ENCODE assay signal across 30 cellular contexts in the genomic region with DNA sequence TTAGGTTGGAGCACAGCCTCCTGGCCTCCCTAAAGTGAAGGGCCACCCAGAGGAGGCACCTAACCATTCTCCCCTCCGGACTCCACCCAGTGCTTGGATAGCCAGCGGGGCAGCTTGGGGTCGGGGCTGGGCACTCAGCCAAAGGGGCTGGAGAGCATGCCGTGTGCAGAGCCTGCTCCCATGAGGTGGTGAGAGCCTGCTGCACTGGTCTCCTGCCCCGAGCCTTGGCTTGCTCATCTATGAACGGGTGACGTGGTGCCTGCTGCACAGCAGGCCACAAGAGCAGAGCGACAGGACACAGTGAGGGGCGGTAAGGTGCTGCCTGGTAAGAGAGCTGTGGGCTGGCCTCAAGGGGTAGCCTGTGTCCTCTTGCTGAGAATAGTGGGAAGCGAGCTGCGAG. TPM values are rescaled to one million over a fixed set of nuclear protein-coding genes. Genes with fewer than 3 reads are reported as not detected.
"Had no signal": no experiment of that assay in that cellular context is flagged by ENCODE, and none has a peak within 500 bp of the region (broad histone marks: within the 10 kb centered on the region; RNA-seq: fewer than 3 reads in every experiment).

No MANE protein-coding gene starts in this region.

- H3K27me3 ChIP-seq: ascending aorta, SJCRH30 had no signal

- DNase-seq: activated CD4-positive, alpha-beta T cell treated with anti-CD3 and anti-CD28 coated beads, Interleukin-2, amount 10 ng/mL, durations not matched to agents 24 days and 14 days; activated CD4-positive, alpha-beta T cell treated with anti-CD3 and anti-CD28 coated beads, Interleukin-2, amount 50 U/mL, for 4 hours; activated CD8-positive, alpha-beta T cell treated with anti-CD3 and anti-CD28 coated beads for 36 hours; activated effector memory CD4-positive, alpha-beta T cell treated with anti-CD3 and anti-CD28 coated beads, Interleukin-2, amount 50 U/mL, for 16 hours; activated naive CD4-positive, alpha-beta T cell; activated naive CD8-positive, alpha-beta T cell treated with anti-CD3 and anti-CD28 coated beads, Interleukin-2, amount 10 ng/mL, durations not matched to agents 7 days and 5 days; activated T-cell treated with anti-CD3 and anti-CD28 coated beads, Interleukin-2, amount 50 U/mL, for 1 hour; activated T-cell treated with anti-CD3 and anti-CD28 coated beads, Interleukin-2, amount 50 U/mL, for 72 hours; amygdala; caudate nucleus; cerebellar nuclear complex; MM.1S; NCI-H1105 treated with DMSO at 0.1 percent for 48 hours; NCI-H1436; NCI-H1694; NCI-H1930; NCI-H2081 treated with DMSO at 0.1 percent for 48 hours; NCI-H226; NCI-H510A; NCI-H526; NCI-H774; SHP77; SJCRH30; T1000 had no signal

- H3K36me3 ChIP-seq: ascending aorta, SJCRH30 had no signal

- H3K4me1 ChIP-seq: ascending aorta, SJCRH30 had no signal

- H3K9me3 ChIP-seq: ascending aorta, SJCRH30 had no signal

- H3K4me3 ChIP-seq: ascending aorta, SJCRH30, SK-N-MC had no signal

- FAIRE-seq: TTC549 had no signal

RNA-seq across cellular contexts. Expression of a gene that starts 14.0 kb away (rescaled TPM):
- total RNA-seq: activated CD4-positive, alpha-beta T cell treated with anti-CD3 and anti-CD28 coated beads, Interleukin-2, amount 10 ng/mL, durations not matched to agents 24 days and 14 days; activated CD8-positive, alpha-beta memory T cell treated with anti-CD3 and anti-CD28 coated beads for 36 hours; activated CD8-positive, alpha-beta T cell treated with anti-CD3 and anti-CD28 coated beads for 36 hours; activated T-cell treated with anti-CD3 and anti-CD28 coated beads, Interleukin-2, amount 50 U/mL, for 72 hours; ascending aorta; RPMI7951; SJCRH30; T-helper 1 cell treated with Interleukin-12 subunit alpha and Interleukin-12 subunit beta and Interleukin-4 antibody, amounts not matched to agents 30 ng/mL and 1 ng/mL, for 36 hours had no signal
